8 cellular contexts compared by ENCODE assay signal in genomic region chr1:43358121-43358745, GRCh38. TPM values are rescaled to one million over a fixed set of nuclear protein-coding genes. Genes with fewer than 3 reads are reported as not detected.
A peak's percentile ranks its signal among the peaks of the same experiment; 100 is the strongest.
DNase-seq lines count a peak whose midpoint lies in the region; ATAC-seq, FAIRE-seq and TF ChIP-seq lines count a peak whose summit lies in the region.

No MANE protein-coding gene starts in this region.

- H3K27me3 ChIP-seq in PC-3 (ENCODE audit: low read length) (no peaks in the 10 kb centered on the region), K562 (ENCODE audit: control insufficient read depth in 2 of 2, insufficient read depth in 2 of 2, low read length in 2 of 2) (no peaks in the 10 kb centered on the region), spleen (replicated peaks in 1 of 7) (no peaks in the 10 kb centered on the region)

- H3K36me3 ChIP-seq in PC-3 (ENCODE audit: low read depth, low read length) = peaks cover 36% of the 10 kb centered on the region
- H3K36me3 ChIP-seq in K562 (ENCODE audit: control insufficient read depth, insufficient read depth, low read length) = peaks cover 40% of the 10 kb centered on the region
- peaks cover 0 to 38% (median 20%) of the 10 kb centered on the region in 6 donors for H3K36me3 ChIP-seq in spleen

- TF ChIP-seq CTCF in PC-3 (conservative IDR thresholded peaks at IDR 0.05; ENCODE audit: low read depth, low read length) = peak; percentile 70
- TF ChIP-seq CTCF in K562 (IDR thresholded peaks at IDR 0.05 in 2 of 3, conservative IDR thresholded peaks at IDR 0.05 in 1 of 3; ENCODE audit: insufficient read depth in 2 of 3, low read depth in 1 of 3, low read length in 3 of 3) = peak; percentile 51 to 85 (median 80)
- TF ChIP-seq CTCF in spleen (IDR thresholded peaks at IDR 0.05 in 8 of 11, conservative IDR thresholded peaks at IDR 0.05 in 3 of 11) = peak in 6 of 11 experiments; percentile 6 to 33 (median 26)

- CTCF ChIA-PET in PC-3 (lab: Charles Lee) = interaction anchor here (0.6 to 2.0 kb wide), 5 partner anchors 10 to 73 kb away, joined by 3 to 14 read pairs (median 6); partner anchors contain the start of gene C1orf210
- CTCF ChIA-PET in K562 (lab: Yijun Ruan, JAX; ENCODE audit: low intra/inter-chr PET ratio) = interaction anchor here (0.6 to 1.7 kb wide), 3 partner anchors 120 to 131 kb away, joined by 3 to 9 read pairs (median 4); no protein-coding TSS in a partner anchor

- TF ChIP-seq RAD21 in K562 (CRISPR knock-in tag; conservative IDR thresholded peaks at IDR 0.05 in 1 of 2, IDR thresholded peaks at IDR 0.05 in 1 of 2) = peak; percentile 51 to 73

- H2AFZ ChIP-seq in PC-3 (ENCODE audit: low read length) (peak overlapping the region; percentile 92), K562 (ENCODE audit: low read depth, low read length) (peak overlapping the region; percentile 95)

- TF ChIP-seq EP300 in K562 (IDR thresholded peaks at IDR 0.05; ENCODE audit: low read length) = no peak

- no peaks in the 10 kb centered on the region for H3K9me2 ChIP-seq in PC-3 (replicated peaks; ENCODE audit: low read length)

- intact Hi-C loops in PC-3 (cut with micrococcal nuclease) (loop anchor here (1.0 kb wide), 2 partner anchors 8 to 120 kb away; no protein-coding TSS in a partner anchor), K562 (cut with micrococcal nuclease) (loop anchor here (1.0 to 2.0 kb wide), 3 partner anchors 56 to 131 kb away; no protein-coding TSS in a partner anchor), spleen (cut with DNase I; ENCODE audit: low total_unique reads) (no loop called here)

- FAIRE-seq in GM12892 (lab: Jason Lieb, UNC) (peak; percentile 70), K562 (lab: Jason Lieb, UNC) (peak; percentile 87)

- H4K20me1 ChIP-seq in PC-3 (ENCODE audit: low read length) = peaks cover 13% of the 10 kb centered on the region
- H4K20me1 ChIP-seq in K562 (replicated peaks; ENCODE audit: control insufficient read depth, insufficient read depth, low read length) = no peaks in the 10 kb centered on the region; the same call in 1 of the 2 replicates

- WGBS in K562 (ENCODE audit: insufficient coverage, low coverage, missing lambda C conversion rate) = under 1% methylated on average over 32 of the region's 33 CpGs
- WGBS in spleen, 5 donors = 0 to 1% (median 1%) methylated on average over 17 to 33 of the region's 33 CpGs

- peak; percentile 50 for DNase-seq in AG08396 (ENCODE audit: low spot score)
- peak; percentile 39 for DNase-seq in GM12892 (ENCODE audit: insufficient read length)
- DNase-seq in PC-3 = peak; percentile 54
- peak; percentile 64 to 80 (median 72) for DNase-seq in K562 (ENCODE audit: extremely low read depth in 1 of 4, low spot score in 3 of 4)
- peak; percentile 57 for DNase-seq in inferior parietal cortex (ENCODE audit: extremely low spot score)
- no peak for DNase-seq in spleen

- TSS peak; percentile 85 for BruUV-seq in PC-3 (replicated peaks; lab: Mats Ljungman, UMichigan)
- TSS peak; percentile 72 for BruUV-seq in K562 (replicated peaks; lab: Mats Ljungman, UMichigan)

- peaks cover 25% of the 10 kb centered on the region for H3K4me1 ChIP-seq in PC-3 (ENCODE audit: insufficient read depth, low read length)
- peaks cover 25 to 30% of the 10 kb centered on the region in 2 experiments for H3K4me1 ChIP-seq in K562 (replicated peaks in 1 of 2; ENCODE audit: control insufficient read depth in 2 of 2, insufficient read depth in 2 of 2, low read length in 2 of 2)
- H3K4me1 ChIP-seq in spleen = peaks cover 12 to 49% (median 23%) of the 10 kb centered on the region in 6 donors

- ATAC-seq in HG03378 (IDR thresholded peaks at IDR 0.05; ENCODE audit: unreplicated experiment) (peak; percentile 14), PC-3 (peak; percentile 14), K562 (peak; percentile 69), HG02938 (IDR thresholded peaks at IDR 0.05; ENCODE audit: unreplicated experiment) (no peak)

- TF ChIP-seq POLR2A in GM12892 (IDR thresholded peaks at IDR 0.05; ENCODE audit: low read depth, low read length) (peak; percentile 72), K562 (conservative IDR thresholded peaks at IDR 0.05) (peak; percentile 82), spleen (IDR thresholded peaks at IDR 0.05) (no peak)

- H3K27ac ChIP-seq in PC-3 (ENCODE audit: low read length) (peak overlapping the region; percentile 86), K562 (ENCODE audit: extremely low read depth, low read depth, low read length) (peak overlapping the region; percentile 83), spleen (peak overlapping the region; percentile 82 to 96 (median 87))

- H3K4me2 ChIP-seq in PC-3 (ENCODE audit: low read length) = peak overlapping the region; percentile 97
- peak overlapping the region; percentile 89 for H3K4me2 ChIP-seq in K562 (ENCODE audit: insufficient read depth, low read length)

- peaks cover 7% of the 10 kb centered on the region for H3F3A ChIP-seq in PC-3 (ENCODE audit: low read length, unreplicated experiment)

- H3K9ac ChIP-seq in PC-3 (ENCODE audit: low read length) (peak overlapping the region; percentile 98), K562 (ENCODE audit: insufficient read depth in 1 of 2, low read depth in 2 of 2, low read length in 2 of 2) (peak overlapping the region; percentile 83 to 93)

- in situ Hi-C loops in K562 (cut with MboI) = no loop called here

- H3K9me3 ChIP-seq in PC-3 (ENCODE audit: low read length) (no peaks in the 10 kb centered on the region), K562 (replicated peaks; ENCODE audit: control insufficient read depth, insufficient read depth, low read depth, low read length) (no peaks in the 10 kb centered on the region), spleen (no peaks in the 10 kb centered on the region)

- H3K79me2 ChIP-seq in PC-3 (ENCODE audit: low read length) (peaks cover 46% of the 10 kb centered on the region), K562 (ENCODE audit: control insufficient read depth, insufficient read depth, low read length) (peaks cover 31% of the 10 kb centered on the region)

- POLR2A ChIA-PET in PC-3 (lab: Charles Lee; ENCODE audit: unreplicated experiment) (interaction anchor here (0.6 to 0.9 kb wide), 6 partner anchors 10 to 124 kb away, joined by 3 to 9 read pairs (median 4); partner anchors contain the start of gene HYI), K562 (lab: Yijun Ruan, JAX) (interaction anchor here (0.5 to 2.9 kb wide), 25 partner anchors 8 to 1284 kb away, joined by 3 to 17 read pairs (median 4); partner anchors contain the start of genes ELOVL1 and MED8)

- H3K4me3 ChIP-seq in PC-3 (ENCODE audit: low read length) (peak overlapping the region; percentile 93), K562 (peak overlapping the region; percentile 83), spleen (peak overlapping the region; percentile 63 to 88 (median 70))

- peaks cover 5% of the 10 kb centered on the region for H3K9me1 ChIP-seq in K562 (ENCODE audit: control insufficient read depth, insufficient read depth, low read length)

RNA-seq across cellular contexts. Expression of gene CDC20, which starts 0.5 kb away (rescaled TPM):
- polyA plus RNA-seq in GM12892 (2012; ENCODE audit: missing spikeins) = 42.4 TPM
- total RNA-seq in PC-3 (2014; rRNA removed) (312 and 349 TPM in 2 replicates), K562 (2014; rRNA removed) (183 and 244 TPM in 2 replicates), K562 (2014; rRNA removed; fragmentation: Illumina TruSeq; extraction: Trizol) (94.5 and 106 TPM in 2 replicates), K562 (2015; rRNA removed; fragmentation: Illumina TruSeq; extraction: Trizol) (121 and 131 TPM in 2 replicates), K562 (2021) (212 and 224 TPM in 2 replicates), spleen (10 to 100 TPM in 4 of 7 donors, 1 to 10 TPM in 3; 3.8 to 18.4 (median 12.5) TPM)
- 81.3 and 180 TPM in 2 replicates for total RNA-seq in K562 (2011; cell fraction: chromatin; rRNA removed; ENCODE audit: low replicate concordance)
- 147 and 157 TPM in 2 replicates for total RNA-seq in K562 (2011; cell fraction: nucleolus; rRNA removed)
- 103 and 116 TPM in 2 replicates for total RNA-seq in K562 (2011; cell fraction: nucleoplasm; rRNA removed)
- polyA plus RNA-seq in K562 (2011; rRNA removed) (92.8 and 173 TPM in 2 replicates), K562 (2014; fragmentation: Illumina TruSeq; extraction: Trizol) (178 and 197 TPM in 2 replicates), K562 (2014; fragmentation: Nextera tagmentation; extraction: Ambion mirVana) (10 to 100 TPM; 45.2 to 70.6 TPM), K562 (2014; rRNA removed) (141 and 146 TPM in 2 replicates), spleen (10 to 100 TPM in 1 of 3 donors, 1 to 10 TPM in 2; 2.1 to 25.9 (median 7.0) TPM)
- 185 and 280 TPM in 2 replicates for polyA plus RNA-seq in K562 (2011; cell fraction: cytosol; rRNA removed)
- polyA plus RNA-seq in K562 (2011; cell fraction: nucleus; rRNA removed) = 254 and 290 TPM in 2 replicates
- polyA plus RNA-seq in K562 (2012) = 207 and 277 TPM in 2 replicates
- 115 and 154 TPM in 2 replicates for polyA minus RNA-seq in K562 (2011; rRNA and poly(A)+ RNA removed)
- 157 and 191 TPM in 2 replicates for polyA minus RNA-seq in K562 (2011; cell fraction: cytosol; rRNA and poly(A)+ RNA removed)
- 40.5 and 60.9 TPM in 2 replicates for polyA minus RNA-seq in K562 (2011; cell fraction: nucleus; rRNA and poly(A)+ RNA removed)

RNA-seq across cellular contexts. Expression of gene ELOVL1, which starts 9.6 kb away (rescaled TPM):
- polyA plus RNA-seq in GM12892 (2012; ENCODE audit: missing spikeins) = 43.9 TPM
- total RNA-seq in PC-3 (2014; rRNA removed) (89.5 and 128 TPM in 2 replicates), K562 (2014; rRNA removed) (53.4 and 73.1 TPM in 2 replicates), K562 (2014; rRNA removed; fragmentation: Illumina TruSeq; extraction: Trizol) (48.1 and 51.0 TPM in 2 replicates), K562 (2015; rRNA removed; fragmentation: Illumina TruSeq; extraction: Trizol) (65.3 and 66.6 TPM in 2 replicates), K562 (2021) (66.8 and 73.2 TPM in 2 replicates), spleen (10 to 100 TPM; 42.9 to 78.7 (median 54.1) TPM)
- 99.9 and 173 TPM in 2 replicates for total RNA-seq in K562 (2011; cell fraction: chromatin; rRNA removed; ENCODE audit: low replicate concordance)
- total RNA-seq in K562 (2011; cell fraction: nucleolus; rRNA removed) = 189 and 197 TPM in 2 replicates
- total RNA-seq in K562 (2011; cell fraction: nucleoplasm; rRNA removed) = 151 and 160 TPM in 2 replicates
- polyA plus RNA-seq in K562 (2011; rRNA removed) (157 and 159 TPM in 2 replicates), K562 (2014; fragmentation: Illumina TruSeq; extraction: Trizol) (108 and 120 TPM in 2 replicates), K562 (2014; fragmentation: Nextera tagmentation; extraction: Ambion mirVana) (100 to 1,000 TPM in 1 of 2 experiments, 10 to 100 TPM in 1; 70.3 to 147 TPM), K562 (2014; rRNA removed) (74.0 and 82.4 TPM in 2 replicates), spleen (10 to 100 TPM; 38.7 to 55.5 (median 43.2) TPM)
- polyA plus RNA-seq in K562 (2011; cell fraction: cytosol; rRNA removed) = 165 and 200 TPM in 2 replicates
- 181 and 189 TPM in 2 replicates for polyA plus RNA-seq in K562 (2011; cell fraction: nucleus; rRNA removed)
- polyA plus RNA-seq in K562 (2012) = 78.5 and 117 TPM in 2 replicates
- polyA minus RNA-seq in K562 (2011; rRNA and poly(A)+ RNA removed) = 50.4 and 62.9 TPM in 2 replicates
- polyA minus RNA-seq in K562 (2011; cell fraction: cytosol; rRNA and poly(A)+ RNA removed) = 24.4 and 41.4 TPM in 2 replicates
- 19.5 and 32.4 TPM in 2 replicates for polyA minus RNA-seq in K562 (2011; cell fraction: nucleus; rRNA and poly(A)+ RNA removed)

RNA-seq across cellular contexts. Expression of gene MPL, which starts 20.6 kb away (rescaled TPM):
- polyA plus RNA-seq in GM12892 (2012; ENCODE audit: missing spikeins) = not detected
- 0.35 TPM in 1 of 2 replicates, not detected in the other for total RNA-seq in PC-3 (2014; rRNA removed)
- total RNA-seq in K562 (2011; cell fraction: chromatin; rRNA removed; ENCODE audit: low replicate concordance) = not detected in 2 replicates
- not detected in 2 replicates for total RNA-seq in K562 (2011; cell fraction: nucleolus; rRNA removed)
- not detected in 2 replicates for total RNA-seq in K562 (2011; cell fraction: nucleoplasm; rRNA removed)
- total RNA-seq in K562 (2014; rRNA removed) = not detected in 2 replicates
- not detected in 2 replicates for total RNA-seq in K562 (2014; rRNA removed; fragmentation: Illumina TruSeq; extraction: Trizol)
- total RNA-seq in K562 (2015; rRNA removed; fragmentation: Illumina TruSeq; extraction: Trizol) = not detected in 2 replicates
- total RNA-seq in K562 (2021) = not detected in 2 replicates
- not detected in 2 replicates for polyA plus RNA-seq in K562 (2011; rRNA removed)
- not detected in 2 replicates for polyA plus RNA-seq in K562 (2011; cell fraction: cytosol; rRNA removed)
- not detected in 2 replicates for polyA plus RNA-seq in K562 (2011; cell fraction: nucleus; rRNA removed)
- polyA plus RNA-seq in K562 (2012) = not detected in 2 replicates
- polyA plus RNA-seq in K562 (2014; fragmentation: Illumina TruSeq; extraction: Trizol) = not detected in 2 replicates
- polyA plus RNA-seq in K562 (2014; fragmentation: Nextera tagmentation; extraction: Ambion mirVana) = not detected
- not detected in 2 replicates for polyA plus RNA-seq in K562 (2014; rRNA removed)
- not detected in 2 replicates for polyA minus RNA-seq in K562 (2011; rRNA and poly(A)+ RNA removed)
- polyA minus RNA-seq in K562 (2011; cell fraction: cytosol; rRNA and poly(A)+ RNA removed) = not detected in 2 replicates
- polyA minus RNA-seq in K562 (2011; cell fraction: nucleus; rRNA and poly(A)+ RNA removed) = not detected in 2 replicates
- 1 to 10 TPM in 4 of 7 donors, under 1 TPM in 2, not detected in 1; 0.47 to 2.2 (median 1.3) TPM for total RNA-seq in spleen
- polyA plus RNA-seq in spleen = not detected

RNA-seq across cellular contexts. Expression of gene MED8, which starts 31.4 kb away (rescaled TPM):
- polyA plus RNA-seq in GM12892 (2012; ENCODE audit: missing spikeins) = 26.0 TPM
- total RNA-seq in PC-3 (2014; rRNA removed) (35.5 and 41.8 TPM in 2 replicates), K562 (2014; rRNA removed) (51.5 and 51.7 TPM in 2 replicates), K562 (2014; rRNA removed; fragmentation: Illumina TruSeq; extraction: Trizol) (52.7 and 56.4 TPM in 2 replicates), K562 (2015; rRNA removed; fragmentation: Illumina TruSeq; extraction: Trizol) (51.7 and 52.1 TPM in 2 replicates), K562 (2021) (57.7 and 60.7 TPM in 2 replicates), spleen (10 to 100 TPM; 24.8 to 38.3 (median 30.5) TPM)
- total RNA-seq in K562 (2011; cell fraction: chromatin; rRNA removed; ENCODE audit: low replicate concordance) = 84.8 and 86.1 TPM in 2 replicates
- 36.7 and 38.5 TPM in 2 replicates for total RNA-seq in K562 (2011; cell fraction: nucleolus; rRNA removed)
- total RNA-seq in K562 (2011; cell fraction: nucleoplasm; rRNA removed) = 68.3 and 88.3 TPM in 2 replicates
- polyA plus RNA-seq in K562 (2011; rRNA removed) (23.0 and 30.9 TPM in 2 replicates), K562 (2014; fragmentation: Illumina TruSeq; extraction: Trizol) (55.3 and 60.3 TPM in 2 replicates), K562 (2014; fragmentation: Nextera tagmentation; extraction: Ambion mirVana) (100 to 1,000 TPM; 104 to 120 TPM), K562 (2014; rRNA removed) (32.3 and 37.6 TPM in 2 replicates), spleen (10 to 100 TPM; 18.3 to 23.8 (median 22.3) TPM)
- 19.9 and 32.8 TPM in 2 replicates for polyA plus RNA-seq in K562 (2011; cell fraction: cytosol; rRNA removed)
- 44.6 and 77.2 TPM in 2 replicates for polyA plus RNA-seq in K562 (2011; cell fraction: nucleus; rRNA removed)
- 57.3 and 73.4 TPM in 2 replicates for polyA plus RNA-seq in K562 (2012)
- polyA minus RNA-seq in K562 (2011; rRNA and poly(A)+ RNA removed) = 25.5 and 32.5 TPM in 2 replicates
- 13.7 and 19.7 TPM in 2 replicates for polyA minus RNA-seq in K562 (2011; cell fraction: cytosol; rRNA and poly(A)+ RNA removed)
- polyA minus RNA-seq in K562 (2011; cell fraction: nucleus; rRNA and poly(A)+ RNA removed) = 20.7 and 50.4 TPM in 2 replicates

RNA-seq across cellular contexts. Expression of gene SZT2, which starts 31.5 kb away (rescaled TPM):
- 16.1 TPM for polyA plus RNA-seq in GM12892 (2012; ENCODE audit: missing spikeins)
- 22.2 and 31.3 TPM in 2 replicates for total RNA-seq in PC-3 (2014; rRNA removed)
- 328 and 537 TPM in 2 replicates for total RNA-seq in K562 (2011; cell fraction: chromatin; rRNA removed; ENCODE audit: low replicate concordance)
- 162 and 172 TPM in 2 replicates for total RNA-seq in K562 (2011; cell fraction: nucleolus; rRNA removed)
- total RNA-seq in K562 (2011; cell fraction: nucleoplasm; rRNA removed) = 193 and 226 TPM in 2 replicates
- 9.2 and 11.5 TPM in 2 replicates for total RNA-seq in K562 (2014; rRNA removed)
- total RNA-seq in K562 (2014; rRNA removed; fragmentation: Illumina TruSeq; extraction: Trizol) = 12.8 and 14.5 TPM in 2 replicates
- total RNA-seq in K562 (2015; rRNA removed; fragmentation: Illumina TruSeq; extraction: Trizol) = 14.4 and 15.8 TPM in 2 replicates
- 27.0 and 31.0 TPM in 2 replicates for total RNA-seq in K562 (2021)
- 9.1 and 14.4 TPM in 2 replicates for polyA plus RNA-seq in K562 (2011; rRNA removed)
- 5.5 and 7.0 TPM in 2 replicates for polyA plus RNA-seq in K562 (2011; cell fraction: cytosol; rRNA removed)
- 89.3 and 112 TPM in 2 replicates for polyA plus RNA-seq in K562 (2011; cell fraction: nucleus; rRNA removed)
- 12.1 and 24.7 TPM in 2 replicates for polyA plus RNA-seq in K562 (2012)
- polyA plus RNA-seq in K562 (2014; fragmentation: Illumina TruSeq; extraction: Trizol) = 14.7 and 15.1 TPM in 2 replicates
- polyA plus RNA-seq in K562 (2014; fragmentation: Nextera tagmentation; extraction: Ambion mirVana) = 1 to 10 TPM in 1 of 2 experiments, under 1 TPM in 1; 0.88 to 1.3 TPM
- 16.7 and 18.4 TPM in 2 replicates for polyA plus RNA-seq in K562 (2014; rRNA removed)
- 54.3 and 67.1 TPM in 2 replicates for polyA minus RNA-seq in K562 (2011; rRNA and poly(A)+ RNA removed)
- 8.7 and 15.7 TPM in 2 replicates for polyA minus RNA-seq in K562 (2011; cell fraction: cytosol; rRNA and poly(A)+ RNA removed)
- 52.0 and 88.4 TPM in 2 replicates for polyA minus RNA-seq in K562 (2011; cell fraction: nucleus; rRNA and poly(A)+ RNA removed)
- total RNA-seq in spleen = 100 to 1,000 TPM in 3 of 7 donors, 10 to 100 TPM in 4; 64.7 to 115 (median 75.7) TPM
- polyA plus RNA-seq in spleen = 10 to 100 TPM in 2 of 3 donors, 1 to 10 TPM in 1; 9.4 to 35.6 (median 16.7) TPM

Comparison
In these comparisons a context has a peak if more than half of its experiments do, and no peak if none do; other contexts are left out.
1. POLR2A ChIP-seq: peak in GM12892 (single experiment) and K562 (single experiment); none in spleen (0 of 3).
2. CTCF ChIP-seq: peak in every context shown above with its lines; median percentile 80 in K562; 70 in PC-3; 26 in spleen.
3. RNA of gene CDC20, which starts 0.5 kb away (total RNA-seq): 312 to 349 TPM in PC-3 and 81.3 to 244 TPM in K562; 3.8 to 18.4 TPM in spleen; every median in the first group is over 4 times any median in the second.
4. Peak in every context shown above with its lines, with median percentiles within 50 percentile points of each other: H3K27ac ChIP-seq and H3K4me3 ChIP-seq.